25 cellular contexts compared by ENCODE assay signal in the genomic region with DNA sequence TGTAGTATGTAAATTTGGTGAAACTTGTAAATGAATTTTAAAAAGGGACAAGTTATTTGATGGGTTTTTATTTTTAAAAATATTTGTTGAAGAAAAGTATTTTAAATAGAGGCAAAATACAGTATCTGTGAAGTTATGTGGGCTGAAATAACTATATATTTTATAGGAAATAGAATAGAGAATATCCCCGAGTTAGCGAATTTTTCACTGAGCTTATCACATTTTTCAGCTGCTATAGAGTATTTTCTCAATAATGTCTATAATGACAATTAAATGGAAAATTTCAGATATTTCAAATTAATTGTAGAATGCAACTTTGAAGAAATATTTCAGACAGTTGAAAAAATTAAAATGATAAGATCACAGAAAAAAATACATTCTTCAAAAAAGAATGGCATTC.
"Had no signal": no experiment of that assay in that cellular context is flagged by ENCODE, and none has a peak within 500 bp of the region (broad histone marks: within the 10 kb centered on the region; RNA-seq: fewer than 3 reads in every experiment).

No MANE protein-coding gene starts in this region.

- DNase-seq: occipital lobe; ovary; posterior cingulate gyrus; psoas muscle; right cardiac atrium; right lobe of liver; sigmoid colon; small intestine; stimulated activated CD4-positive, alpha-beta T cell treated with anti-CD3 and anti-CD28 coated beads, Interleukin-15, amount 100 ng/mL, for 24 hours; stimulated activated CD4-positive, alpha-beta T cell treated with anti-CD3 and anti-CD28 coated beads, Interleukin-2, amount 100 ng/mL, for 24 hours; stimulated activated CD4-positive, alpha-beta T cell treated with anti-CD3 and anti-CD28 coated beads, Interleukin-2, amount 100 ng/mL, for 48 hours; stimulated activated CD4-positive, alpha-beta T cell treated with anti-CD3 and anti-CD28 coated beads, Interleukin-4, amount 100 ng/mL, for 24 hours; stimulated activated naive B cell treated with anti-CD40 and anti-IgM and Interleukin-4, amounts not matched to agents 10 μg/mL and 1 μg/mL and 100 μg/mL, for 72 hours; stimulated activated naive CD4-positive, alpha-beta T cell treated with Interleukin-2 at 50 U/mL for 16 hours; stomach; thyroid gland; trophoblast cell; upper lobe of left lung had no signal

- H3K9ac ChIP-seq: neural progenitor cell, parathyroid adenoma had no signal

- H3K4me3 ChIP-seq: neural progenitor cell, ovary, psoas muscle, right lobe of liver, sigmoid colon, stomach, thoracic aorta, thyroid gland, tibial nerve, upper lobe of left lung, vagina had no signal

- H2AFZ ChIP-seq: neural progenitor cell, parathyroid adenoma had no signal

- ATAC-seq: psoas muscle; right cardiac atrium; right lobe of liver; stimulated activated effector memory CD8-positive, alpha-beta T cell treated with anti-CD3 and anti-CD28 coated beads, Interleukin-12 subunit alpha, Interleukin-12 subunit beta, amount 100 ng/mL, for 72 hours; stimulated activated naive B cell treated with anti-CD40 and anti-IgM and Interleukin-4, amounts not matched to agents 10 μg/mL and 1 μg/mL and 100 μg/mL, for 72 hours had no signal

- H3K27me3 ChIP-seq: neural progenitor cell, ovary, right lobe of liver, sigmoid colon, stomach, thyroid gland, tibial nerve, upper lobe of left lung, vagina had no signal

- H3K36me3 ChIP-seq: neural progenitor cell, ovary, right lobe of liver, sigmoid colon, stomach, thoracic aorta, thyroid gland, tibial nerve, upper lobe of left lung, vagina had no signal

- FAIRE-seq: urothelium cell line had no signal

- H3K4me1 ChIP-seq: parathyroid adenoma, psoas muscle, right lobe of liver, sigmoid colon, stomach, thyroid gland, tibial nerve, upper lobe of left lung, vagina had no signal

- H3K4me2 ChIP-seq: neural progenitor cell had no signal

- H3K9me3 ChIP-seq: ovary, psoas muscle, right lobe of liver, sigmoid colon, thoracic aorta, thyroid gland, upper lobe of left lung, vagina had no signal

- H3K27ac ChIP-seq: neural progenitor cell, ovary, parathyroid adenoma, psoas muscle, right lobe of liver, sigmoid colon, stomach, thoracic aorta, thyroid gland, tibial nerve, upper lobe of left lung, vagina had no signal
